Comparison of ENCODE assay signal across 8 cellular contexts in the genomic region with DNA sequence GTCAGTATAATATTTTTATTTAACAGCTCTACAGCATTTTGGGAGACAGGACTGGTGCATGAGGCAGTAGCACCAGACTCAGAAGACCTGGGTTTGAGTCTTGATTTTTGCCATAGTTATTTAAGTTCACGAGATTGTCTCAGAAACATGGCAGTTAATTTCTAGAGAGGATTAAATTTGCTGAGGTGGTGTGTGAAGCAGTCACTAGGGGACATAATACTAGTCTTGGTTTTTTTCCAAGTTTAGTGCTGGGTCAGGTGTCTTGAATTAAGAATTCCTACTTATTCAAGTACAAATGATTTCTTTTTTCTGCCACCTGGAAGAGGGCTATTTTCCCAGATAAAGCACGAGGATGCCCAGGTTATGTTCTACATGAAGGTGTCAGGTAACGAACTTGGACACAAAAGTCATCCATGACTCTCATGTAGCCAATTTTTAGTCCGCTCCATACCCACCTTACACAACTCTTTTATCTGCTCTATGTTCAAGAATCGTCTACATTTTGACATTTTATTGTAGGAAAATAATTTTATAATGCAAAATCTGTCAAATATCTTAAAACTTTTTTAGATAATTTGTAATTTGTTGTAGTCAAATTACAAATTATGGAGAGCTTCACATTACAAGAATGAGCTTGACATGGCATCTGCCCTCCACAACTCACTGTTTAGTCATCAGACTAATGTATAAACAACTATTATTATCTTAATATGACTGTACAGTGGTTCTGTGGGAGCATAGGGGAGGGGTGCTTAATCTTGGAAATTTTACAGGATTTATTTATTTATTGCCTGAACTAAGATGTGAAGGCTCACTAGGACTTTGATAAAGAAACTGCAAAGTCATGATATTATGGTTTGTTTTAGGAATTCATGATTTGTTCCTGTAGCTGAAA. TPM values are rescaled to one million over a fixed set of nuclear protein-coding genes. Genes with fewer than 3 reads are reported as not detected.
DNase-seq lines count a peak whose midpoint lies in the region; ATAC-seq and TF ChIP-seq lines count a peak whose summit lies in the region.

No MANE protein-coding gene starts in this region.

- peak overlapping the region; percentile 97 for H3K4me3 ChIP-seq in A673 (ENCODE audit: low read depth, low read length, poor library complexity, severe bottlenecking)
- peak overlapping the region; percentile 83 for H3K4me3 ChIP-seq in SJSA1
- H3K4me3 ChIP-seq in esophagus muscularis mucosa: peak overlapping the region; percentile 92 to 98 (median 94)
- peak overlapping the region; percentile 98 for H3K4me3 ChIP-seq in parathyroid adenoma (ENCODE audit: low read depth, low read length)

- no peak for ATAC-seq in GM19452 (IDR thresholded peaks at IDR 0.05; ENCODE audit: unreplicated experiment)

- DNase-seq in A673 (ENCODE audit: low spot score): peak; percentile 45
- peak; percentile 45 to 74 for DNase-seq in SJSA1 (ENCODE audit: low read depth in 1 of 2, low spot score in 2 of 2)
- DNase-seq in esophagus muscularis mucosa (ENCODE audit: extremely low spot score): no peak
- no peak for DNase-seq in NCI-H1417 treated with DMSO at 0.1 percent for 48 hours (lab: John Stamatoyannopoulos, UW)
- DNase-seq in stimulated activated CD8-positive, alpha-beta memory T cell treated with anti-CD3 and anti-CD28 coated beads, Interleukin-4, amount 100 ng/mL, for 48 hours: no peak

- no peaks in the 10 kb centered on the region for H3K27me3 ChIP-seq in A673 (replicated peaks; ENCODE audit: insufficient read depth, low read depth, low read length, poor library complexity)
- H3K27me3 ChIP-seq in SJSA1 (replicated peaks): no peaks in the 10 kb centered on the region
- H3K27me3 ChIP-seq in esophagus muscularis mucosa: no peaks in the 10 kb centered on the region
- no peaks in the 10 kb centered on the region for H3K27me3 ChIP-seq in parathyroid adenoma (ENCODE audit: control insufficient read depth, insufficient read depth, low read length)

- H3K36me3 ChIP-seq in A673 (ENCODE audit: insufficient read depth, low read length, poor library complexity, severe bottlenecking) (peaks cover 44% of the 10 kb centered on the region), SJSA1 (peaks cover 57% of the 10 kb centered on the region), esophagus muscularis mucosa (peaks cover 0 to 30% (median 19%) of the 10 kb centered on the region in 4 donors), parathyroid adenoma (ENCODE audit: control insufficient read depth, insufficient read depth, low read length) (no peaks in the 10 kb centered on the region)

- POLR2A ChIA-PET in A673 (lab: Charles Lee; ENCODE audit: low non-redundant PET): no interaction called here

- H3K9me3 ChIP-seq in A673 (ENCODE audit: low read depth, low read length, poor library complexity, severe bottlenecking) (no peaks in the 10 kb centered on the region), SJSA1 (replicated peaks) (no peaks in the 10 kb centered on the region), esophagus muscularis mucosa (no peaks in the 10 kb centered on the region), parathyroid adenoma (ENCODE audit: control insufficient read depth, low read length) (no peaks in the 10 kb centered on the region)

- no TSS peak for BruUV-seq in A673 (replicated peaks; lab: Mats Ljungman, UMichigan)

- WGBS in esophagus muscularis mucosa: 42% methylated on average over 5 of the region's 5 CpGs

- H3K4me1 ChIP-seq in A673 (ENCODE audit: insufficient read depth, low read length, poor library complexity, severe bottlenecking): peaks cover 16% of the 10 kb centered on the region
- peaks cover 22% of the 10 kb centered on the region for H3K4me1 ChIP-seq in SJSA1 (replicated peaks)
- H3K4me1 ChIP-seq in esophagus muscularis mucosa: peaks cover 54 to 69% (median 66%) of the 10 kb centered on the region in 4 donors
- H3K4me1 ChIP-seq in parathyroid adenoma: peaks cover 3% of the 10 kb centered on the region

- no peak overlapping the region for H3K9ac ChIP-seq in parathyroid adenoma

- intact Hi-C loops in A673 (cut with micrococcal nuclease; ENCODE audit: unreplicated experiment): loop anchor here (2.0 kb wide), 1 partner anchor 99 kb away; no protein-coding TSS in a partner anchor
- intact Hi-C loops in esophagus muscularis mucosa (cut with DNase I): loop anchor here (2.0 kb wide), 1 partner anchor 99 kb away; no protein-coding TSS in a partner anchor

- peak overlapping the region; percentile 62 for H3K4me2 ChIP-seq in parathyroid adenoma (ENCODE audit: low read length)

- peaks cover 51% of the 10 kb centered on the region for H3K79me2 ChIP-seq in parathyroid adenoma

- H3K27ac ChIP-seq in A673 (ENCODE audit: low read depth, low read length, poor library complexity, severe bottlenecking) (peak overlapping the region; percentile 99), SJSA1 (peak overlapping the region; percentile 93), esophagus muscularis mucosa (replicated peaks in 1 of 4) (peak overlapping the region; percentile 96 to 99 (median 98)), parathyroid adenoma (peak overlapping the region; percentile 98)

- no peak for TF ChIP-seq POLR2A in esophagus muscularis mucosa (IDR thresholded peaks at IDR 0.05; ENCODE audit: low read depth)

- no peak; the same call in 1 of the 2 replicates for TF ChIP-seq CTCF in A673 (conservative IDR thresholded peaks at IDR 0.05; ENCODE audit: low read depth, low read length)
- TF ChIP-seq CTCF in GM12872 (IDR thresholded peaks at IDR 0.05; ENCODE audit: insufficient read depth, low read depth, low read length): peak; percentile 7; the same call in 1 of the 3 replicates
- no peak for TF ChIP-seq CTCF in esophagus muscularis mucosa (IDR thresholded peaks at IDR 0.05)
- no peak for TF ChIP-seq CTCF in parathyroid adenoma (IDR thresholded peaks at IDR 0.05)

- H2AFZ ChIP-seq in parathyroid adenoma: no peak overlapping the region

- CTCF ChIA-PET in A673 (lab: Charles Lee): no interaction called here

- TF ChIP-seq EP300 in esophagus muscularis mucosa (IDR thresholded peaks at IDR 0.05): no peak

RNA-seq across cellular contexts. Expression of gene MARCHF7, which starts 1.6 kb away (rescaled TPM):
- 94.9 and 99.9 TPM in 2 replicates for total RNA-seq in A673 (2021)
- 129 and 225 TPM in 2 replicates for total RNA-seq in SJSA1 (2014; rRNA removed; shearing (Covaris generic))
- 100 to 1,000 TPM in 1 of 4 donors, 10 to 100 TPM in 3; 60.1 to 101 (median 89.4) TPM for total RNA-seq in esophagus muscularis mucosa

Comparison
In these comparisons a context has a peak if more than half of its experiments do, and no peak if none do; other contexts are left out.
1. DNase-seq: peak in A673 (single experiment) and SJSA1 (2 of 2); none in esophagus muscularis mucosa (single experiment), NCI-H1417 treated with DMSO at 0.1 percent for 48 hours (single experiment) and stimulated activated CD8-positive, alpha-beta memory T cell treated with anti-CD3 and anti-CD28 coated beads, Interleukin-4, amount 100 ng/mL, for 48 hours (single experiment).
2. Peak in every context shown above with its lines, with median percentiles within 50 percentile points of each other: H3K27ac ChIP-seq and H3K4me3 ChIP-seq.